ENCODE assay signal across 1 cellular context in the genomic region with DNA sequence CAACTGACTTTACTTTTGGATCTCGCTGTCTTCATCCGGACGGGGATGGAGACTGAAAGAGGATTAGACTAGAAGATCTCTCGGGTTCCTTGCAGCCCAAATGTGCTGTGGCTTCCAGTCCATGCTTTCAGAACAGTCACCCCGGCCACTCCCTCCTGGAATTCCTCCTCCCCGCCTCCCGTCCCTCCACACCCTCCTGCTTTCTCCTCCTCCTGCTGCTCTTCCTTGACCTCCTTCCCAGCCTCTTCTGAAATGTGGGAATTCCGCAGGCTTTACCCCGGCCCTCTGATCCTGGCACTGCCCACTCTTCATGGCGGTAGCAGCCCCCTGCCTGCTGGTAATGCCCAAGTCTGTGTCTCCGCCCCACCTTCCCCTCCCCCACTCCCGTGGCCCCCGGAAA.
A peak's percentile ranks its signal among the peaks of the same experiment; 100 is the strongest.
TF ChIP-seq lines count a peak whose summit lies in the region.

No MANE protein-coding gene starts in this region.

TF ChIP-seq in Ishikawa, 13 proteins besides CTCF, POLR2A, EP300 and RAD21:
- peak; percentile 52 for TF ChIP-seq TEAD4 (IDR thresholded peaks at IDR 0.05)
